20 cellular contexts compared by ENCODE assay signal in the genomic region with DNA sequence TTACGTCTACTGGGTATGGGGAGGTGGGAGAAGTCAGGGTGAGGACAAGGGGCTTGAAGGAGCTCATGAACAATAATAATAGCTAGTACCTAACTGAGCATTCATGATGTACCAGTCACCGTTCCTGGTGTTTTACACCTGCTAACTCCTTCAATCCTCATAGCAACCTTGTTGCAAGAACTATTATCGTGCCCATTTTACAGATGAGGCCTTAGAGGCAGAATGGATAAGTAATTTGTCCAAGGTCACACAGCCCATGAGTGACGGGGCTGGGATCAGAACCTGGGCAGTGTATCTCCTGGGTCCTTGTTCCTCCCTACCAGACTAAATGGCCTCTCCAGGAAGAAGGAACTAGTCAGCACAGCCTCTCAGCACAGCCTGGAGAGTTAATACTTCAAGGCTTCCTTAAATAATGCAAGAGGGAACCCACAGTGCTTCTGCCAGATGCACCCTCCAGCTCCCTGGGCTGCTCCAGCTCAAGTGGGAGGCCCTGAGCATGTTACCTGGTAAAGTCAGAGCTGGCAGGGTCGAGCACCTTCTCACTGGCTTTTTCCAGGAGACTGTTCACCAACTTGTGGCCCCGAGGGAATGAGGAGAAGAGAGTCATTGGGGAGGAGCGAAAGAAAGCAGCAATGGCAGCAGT. TPM values are rescaled to one million over a fixed set of nuclear protein-coding genes. Genes with fewer than 3 reads are reported as not detected.
DNase-seq lines count a peak whose midpoint lies in the region; ATAC-seq, FAIRE-seq and TF ChIP-seq lines count a peak whose summit lies in the region.
"Had no signal": no experiment of that assay in that cellular context is flagged by ENCODE, and none has a peak within 500 bp of the region (broad histone marks: within the 10 kb centered on the region; RNA-seq: fewer than 3 reads in every experiment).

No MANE protein-coding gene starts in this region.

- TF ChIP-seq EP300 in A549 (IDR thresholded peaks at IDR 0.05), result no peak

- no peak overlapping the region for H3K14ac ChIP-seq in neuronal stem cell (ENCODE audit: low read length)

- H3K27ac ChIP-seq in A549, result no peak overlapping the region
- H3K27ac ChIP-seq in neuronal stem cell (replicated peaks; ENCODE audit: low read length), result no peak overlapping the region
- H3K27ac ChIP-seq: GM23248, KMS-11, PC-9 had no signal

- peaks cover 15% of the 10 kb centered on the region for H3K4me1 Mint-ChIP-seq in glutamatergic neuron (ENCODE audit: low read depth, unreplicated experiment)

- no peak overlapping the region for H3K23ac ChIP-seq in neuronal stem cell (ENCODE audit: low read depth, low read length, poor library complexity)

- POLR2A ChIA-PET in A549 (lab: Yijun Ruan, JAX), result no interaction called here

- no peaks in the 10 kb centered on the region for H3K4me1 ChIP-seq in A549
- no peaks in the 10 kb centered on the region for H3K4me1 ChIP-seq in neuronal stem cell (ENCODE audit: control insufficient read depth in 2 of 2, insufficient read depth in 1 of 2, low read depth in 1 of 2, low read length in 2 of 2)

- H3K27ac Mint-ChIP-seq in glutamatergic neuron (ENCODE audit: unreplicated experiment), result peak overlapping the region; percentile 100
- H3K27ac Mint-ChIP-seq: CD8-positive, alpha-beta T cell had no signal

- no peak overlapping the region for H4K91ac ChIP-seq in neuronal stem cell (ENCODE audit: low read depth, low read length, poor library complexity)

- TF ChIP-seq CTCF in A549 (IDR thresholded peaks at IDR 0.05) (no peak), glutamatergic neuron (IDR thresholded peaks at IDR 0.05; ENCODE audit: partially characterized antibody, unreplicated experiment) (no peak)

- peaks cover 2% of the 10 kb centered on the region for H3K79me1 ChIP-seq in neuronal stem cell (ENCODE audit: low read depth, low read length)

- H2AK5ac ChIP-seq in neuronal stem cell (ENCODE audit: low read depth, low read length), result no peak overlapping the region

- no peaks in the 10 kb centered on the region for H3K9me3 ChIP-seq in A549
- H3K9me3 ChIP-seq in neuronal stem cell (replicated peaks in 1 of 2; ENCODE audit: control insufficient read depth in 2 of 2, insufficient read depth in 1 of 2, low read depth in 1 of 2, low read length in 2 of 2), result no peaks in the 10 kb centered on the region
- H3K9me3 ChIP-seq: MG63 had no signal

- CTCF ChIA-PET in A549 (lab: Yijun Ruan, JAX), result interaction anchor here (0.6 to 2.0 kb wide), 6 partner anchors 12 to 330 kb away, joined by 3 to 9 read pairs (median 3); no protein-coding TSS in a partner anchor

- H3K18ac ChIP-seq in neuronal stem cell (ENCODE audit: low read length), result no peak overlapping the region

- H2BK12ac ChIP-seq in neuronal stem cell (ENCODE audit: low read length), result no peak overlapping the region

- WGBS in A549 (ENCODE audit: missing lambda C conversion rate), result 94% methylated on average over 7 of the region's 7 CpGs
- WGBS in neuronal stem cell (ENCODE audit: extremely low coverage in 2 of 2, insufficient read length in 2 of 2, insufficient replicate concordance in 1 of 2), 2 donors, result no CpG with 5 or more reads among the region's 7 CpGs

- H3K9me3 Mint-ChIP-seq in glutamatergic neuron (ENCODE audit: unreplicated experiment), result peaks cover 15% of the 10 kb centered on the region
- H3K9me3 Mint-ChIP-seq: CD8-positive, alpha-beta T cell had no signal

- H3K4me2 ChIP-seq in A549, result no peak overlapping the region
- H3K4me2 ChIP-seq in neuronal stem cell (ENCODE audit: insufficient read depth, low read length, poor library complexity, severe bottlenecking), result no peak overlapping the region
- H3K4me2 ChIP-seq: KMS-11, PC-9 had no signal

- H2BK5ac ChIP-seq in neuronal stem cell (ENCODE audit: low read length), result no peak overlapping the region

- no peak overlapping the region for H2BK15ac ChIP-seq in neuronal stem cell (ENCODE audit: low read length)

- peak overlapping the region; percentile 68 for H3K4me3 Mint-ChIP-seq in glutamatergic neuron (ENCODE audit: unreplicated experiment)
- H3K4me3 Mint-ChIP-seq: CD8-positive, alpha-beta T cell had no signal

- no peak overlapping the region for H3K4ac ChIP-seq in neuronal stem cell (ENCODE audit: low read length)

- H3K9ac ChIP-seq in neuronal stem cell (ENCODE audit: low read depth, low read length, poor library complexity), result peak overlapping the region; percentile 30
- H3K9ac ChIP-seq: GM23248, KMS-11 had no signal

- H3K27me3 Mint-ChIP-seq in glutamatergic neuron (ENCODE audit: unreplicated experiment), result peaks cover 5% of the 10 kb centered on the region

- H3K36me3 Mint-ChIP-seq in glutamatergic neuron (ENCODE audit: unreplicated experiment), result no peaks in the 10 kb centered on the region

- DNase-seq in A549 (ENCODE audit: low read depth in 1 of 2, low spot score in 1 of 2) (no peak), Kasumi-1 (lab: John Stamatoyannopoulos, UW) (peak; percentile 21 to 46), glutamatergic neuron (no peak), neuronal stem cell (ENCODE audit: low spot score) (no peak), NCI-H510A treated with DMSO at 0.1 percent for 48 hours (lab: John Stamatoyannopoulos, UW) (no peak), occipital lobe (lab: John Stamatoyannopoulos, UW) (no peak)
- DNase-seq: CD8-positive, alpha-beta T cell; DMS79 treated with DMSO at 0.1 percent for 48 hours; GM23248; MG63; NCI-H1105; NCI-H187; NCI-H446; NCI-H774; PC-9 had no signal

- H3K27me3 ChIP-seq in neuronal stem cell (ENCODE audit: control insufficient read depth in 3 of 3, insufficient read depth in 3 of 3, low read depth in 1 of 3, low read length in 3 of 3), result no peaks in the 10 kb centered on the region
- H3K27me3 ChIP-seq: MG63 had no signal

- no peak overlapping the region for H2BK120ac ChIP-seq in neuronal stem cell (ENCODE audit: low read depth, low read length)

- ATAC-seq in A549, result no peak
- no peak for ATAC-seq in HG03280 (IDR thresholded peaks at IDR 0.05; ENCODE audit: unreplicated experiment)
- ATAC-seq: CD8-positive, alpha-beta T cell had no signal

- no peak for FAIRE-seq in A549 (lab: Jason Lieb, UNC)
- FAIRE-seq: D721Med, G401.6, GM12892 had no signal

- peaks cover 41 to 83% of the 10 kb centered on the region in 2 donors for H3K36me3 ChIP-seq in neuronal stem cell (replicated peaks in 1 of 2; ENCODE audit: control insufficient read depth in 2 of 2, insufficient read depth in 2 of 2, low read length in 2 of 2)

- TF ChIP-seq RAD21 in A549 (conservative IDR thresholded peaks at IDR 0.05 in 1 of 2, IDR thresholded peaks at IDR 0.05 in 1 of 2), result no peak

- H2AFZ ChIP-seq in neuronal stem cell (ENCODE audit: low read length), result no peak overlapping the region
- H2AFZ ChIP-seq: GM23248, PC-9 had no signal

- no peak for TF ChIP-seq POLR2A in A549 (IDR thresholded peaks at IDR 0.05; ENCODE audit: low read length)

- H4K8ac ChIP-seq in neuronal stem cell (ENCODE audit: low read depth, low read length), result no peak overlapping the region

- H3K4me3 ChIP-seq in A549, result no peak overlapping the region
- no peak overlapping the region for H3K4me3 ChIP-seq in neuronal stem cell (ENCODE audit: low read length in 2 of 2)
- H3K4me3 ChIP-seq: GM23248, MG63, PC-9 had no signal

TF ChIP-seq in A549, 52 proteins besides CTCF, POLR2A, EP300 and RAD21 (continues in another document):
- TF ChIP-seq, protein P1, sequence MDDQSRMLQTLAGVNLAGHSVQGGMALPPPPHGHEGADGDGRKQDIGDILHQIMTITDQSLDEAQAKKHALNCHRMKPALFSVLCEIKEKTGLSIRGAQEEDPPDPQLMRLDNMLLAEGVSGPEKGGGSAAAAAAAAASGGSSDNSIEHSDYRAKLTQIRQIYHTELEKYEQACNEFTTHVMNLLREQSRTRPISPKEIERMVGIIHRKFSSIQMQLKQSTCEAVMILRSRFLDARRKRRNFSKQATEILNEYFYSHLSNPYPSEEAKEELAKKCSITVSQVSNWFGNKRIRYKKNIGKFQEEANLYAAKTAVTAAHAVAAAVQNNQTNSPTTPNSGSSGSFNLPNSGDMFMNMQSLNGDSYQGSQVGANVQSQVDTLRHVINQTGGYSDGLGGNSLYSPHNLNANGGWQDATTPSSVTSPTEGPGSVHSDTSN (IDR thresholded peaks at IDR 0.05), result no peak

RNA-seq across cellular contexts. Expression of a gene that starts 28.8 kb away (rescaled TPM):
- polyA plus RNA-seq in A549 (2011; rRNA removed) (38.1 and 40.8 TPM in 2 replicates), A549 (2017; fragmentation: RNase III; extraction: RNeasy Plus Mini Kit Qiagen cat#74134 plus additional on column Dnase treatment) (37.0 to 43.9 TPM (median 37.9 TPM) in 3 replicates)
- polyA plus RNA-seq in A549 (2012; cell fraction: cytosol; rRNA removed), result 29.5 and 30.1 TPM in 2 replicates
- 110 and 127 TPM in 2 replicates for polyA plus RNA-seq in A549 (2012; cell fraction: nucleus; rRNA removed)
- polyA minus RNA-seq in A549 (2011; rRNA and poly(A)+ RNA removed), result 66.7 and 83.7 TPM in 2 replicates
- total RNA-seq in glutamatergic neuron (ENCODE audit: unreplicated experiment) (26.8 TPM), occipital lobe (9.2 TPM)
- polyA plus RNA-seq in neuronal stem cell (2013, experiment 1 of 2), result 10.3 TPM
- 9.5 TPM for polyA plus RNA-seq in neuronal stem cell (2013, experiment 2 of 2)

RNA-seq across cellular contexts. Expression of a gene that starts 37.8 kb away (rescaled TPM):
- 4.1 and 4.4 TPM in 2 replicates for polyA plus RNA-seq in A549 (2011; rRNA removed)
- polyA plus RNA-seq in A549 (2012; cell fraction: cytosol; rRNA removed), result 5.6 and 7.8 TPM in 2 replicates
- 4.9 and 6.3 TPM in 2 replicates for polyA plus RNA-seq in A549 (2012; cell fraction: nucleus; rRNA removed)
- 2.8 to 5.0 TPM (median 3.9 TPM) in 3 replicates for polyA plus RNA-seq in A549 (2017; fragmentation: RNase III; extraction: RNeasy Plus Mini Kit Qiagen cat#74134 plus additional on column Dnase treatment)
- 3.3 and 3.6 TPM in 2 replicates for polyA minus RNA-seq in A549 (2011; rRNA and poly(A)+ RNA removed)
- 15.9 TPM for total RNA-seq in glutamatergic neuron (ENCODE audit: unreplicated experiment)
- polyA plus RNA-seq in neuronal stem cell (2013, experiment 1 of 2), result 6.9 TPM
- polyA plus RNA-seq in neuronal stem cell (2013, experiment 2 of 2), result 7.3 TPM
- total RNA-seq in occipital lobe, result 16.8 TPM

RNA-seq across cellular contexts. Expression of a gene that starts 53.3 kb away (rescaled TPM):
- polyA plus RNA-seq in A549 (2011; rRNA removed) (1.3 and 1.5 TPM in 2 replicates), A549 (2017; fragmentation: RNase III; extraction: RNeasy Plus Mini Kit Qiagen cat#74134 plus additional on column Dnase treatment) (1.2 to 2.3 TPM (median 2.0 TPM) in 3 replicates)
- 1.1 and 1.9 TPM in 2 replicates for polyA plus RNA-seq in A549 (2012; cell fraction: cytosol; rRNA removed)
- polyA plus RNA-seq in A549 (2012; cell fraction: nucleus; rRNA removed), result 1.5 and 2.2 TPM in 2 replicates
- 1.8 and 2.7 TPM in 2 replicates for polyA minus RNA-seq in A549 (2011; rRNA and poly(A)+ RNA removed)
- total RNA-seq in glutamatergic neuron (ENCODE audit: unreplicated experiment) (10.0 TPM), occipital lobe (5.6 TPM)
- polyA plus RNA-seq in neuronal stem cell (2013, experiment 1 of 2), result 1.8 TPM
- polyA plus RNA-seq in neuronal stem cell (2013, experiment 2 of 2), result 1.8 TPM

RNA-seq across cellular contexts. Expression of a gene that starts 53.6 kb away (rescaled TPM):
- polyA plus RNA-seq in A549 (2011; rRNA removed) (459 and 516 TPM in 2 replicates), A549 (2017; fragmentation: RNase III; extraction: RNeasy Plus Mini Kit Qiagen cat#74134 plus additional on column Dnase treatment) (516 to 557 TPM (median 525 TPM) in 3 replicates)
- polyA plus RNA-seq in A549 (2012; cell fraction: cytosol; rRNA removed), result 497 and 598 TPM in 2 replicates
- 365 and 373 TPM in 2 replicates for polyA plus RNA-seq in A549 (2012; cell fraction: nucleus; rRNA removed)
- polyA minus RNA-seq in A549 (2011; rRNA and poly(A)+ RNA removed), result 361 and 374 TPM in 2 replicates
- total RNA-seq in glutamatergic neuron (ENCODE audit: unreplicated experiment) (374 TPM), occipital lobe (109 TPM)
- polyA plus RNA-seq in neuronal stem cell (2013, experiment 1 of 2), result 252 TPM
- 248 TPM for polyA plus RNA-seq in neuronal stem cell (2013, experiment 2 of 2)

Comparison
In these comparisons a context has a peak if more than half of its experiments do, and no peak if none do; other contexts are left out.
1. DNase-seq: peak in Kasumi-1 (2 of 2); none in A549 (0 of 2), glutamatergic neuron (single experiment), neuronal stem cell (single experiment), NCI-H510A treated with DMSO at 0.1 percent for 48 hours (single experiment) and occipital lobe (single experiment).